In the genomic region with DNA sequence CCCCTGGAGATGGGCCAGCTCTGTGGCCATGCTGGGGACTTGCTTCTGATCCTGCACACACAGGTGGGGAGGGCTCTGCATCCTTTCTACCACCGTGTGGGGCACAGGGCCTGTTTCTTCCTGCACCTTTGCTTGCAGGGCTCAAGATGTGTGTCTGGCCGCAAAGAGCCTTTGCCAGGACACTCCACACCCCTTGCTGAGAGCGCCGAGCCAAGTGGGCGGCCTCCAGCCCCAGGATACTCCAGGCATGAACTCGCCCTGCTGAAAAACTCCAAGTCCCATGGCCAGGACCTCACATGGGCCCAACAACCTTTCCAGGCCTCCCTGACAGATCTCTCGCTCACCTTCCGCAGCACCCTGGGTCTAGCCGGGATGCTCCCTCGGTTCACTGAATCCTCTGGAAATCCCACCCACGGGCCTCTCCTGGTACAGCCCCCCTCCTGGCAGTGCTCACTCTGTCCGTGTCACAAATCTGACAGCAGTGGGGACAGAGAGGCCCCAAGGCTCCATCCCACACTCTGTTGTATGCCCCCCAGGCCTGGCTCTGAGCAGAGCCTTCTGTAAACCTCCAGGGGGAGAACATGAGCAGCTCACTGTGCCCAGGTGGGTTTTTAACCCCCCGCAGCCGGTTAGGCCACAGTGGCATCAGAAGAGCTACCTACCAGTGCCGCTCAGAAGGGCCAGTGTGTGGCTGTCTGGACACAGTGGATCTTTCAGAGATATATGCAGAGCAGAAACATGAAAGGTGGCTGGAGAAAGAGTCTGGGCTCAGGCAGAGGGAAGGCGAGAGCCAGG, we compare ENCODE assay signal across 1 cellular context.
TF ChIP-seq lines count a peak whose summit lies in the region.

No MANE protein-coding gene starts in this region.

TF ChIP-seq in HEK293, 187 proteins besides CTCF, POLR2A, EP300 and RAD21:
- TF ChIP-seq REST (tag by site-specific recombination; IDR thresholded peaks at IDR 0.05) (no peak), ZFHX2 (tag by site-specific recombination; conservative IDR thresholded peaks at IDR 0.05) (peak; percentile 21; the same call in 1 of the 2 replicates), ATF2 (tag by site-specific recombination; IDR thresholded peaks at IDR 0.05; ENCODE audit: low read depth) (no peak), GLIS1 (tag by site-specific recombination; IDR thresholded peaks at IDR 0.05) (peak; percentile 37), GLIS2 (tag by site-specific recombination; IDR thresholded peaks at IDR 0.05) (peak; percentile 31; the same call in 1 of the 2 replicates), ZNF677 (tag by site-specific recombination; IDR thresholded peaks at IDR 0.05) (no peak), ZNF600 (tag by site-specific recombination; IDR thresholded peaks at IDR 0.05) (peak; percentile 54; the same call in 1 of the 2 replicates)
